22 cellular contexts compared by ENCODE assay signal in the genomic region with DNA sequence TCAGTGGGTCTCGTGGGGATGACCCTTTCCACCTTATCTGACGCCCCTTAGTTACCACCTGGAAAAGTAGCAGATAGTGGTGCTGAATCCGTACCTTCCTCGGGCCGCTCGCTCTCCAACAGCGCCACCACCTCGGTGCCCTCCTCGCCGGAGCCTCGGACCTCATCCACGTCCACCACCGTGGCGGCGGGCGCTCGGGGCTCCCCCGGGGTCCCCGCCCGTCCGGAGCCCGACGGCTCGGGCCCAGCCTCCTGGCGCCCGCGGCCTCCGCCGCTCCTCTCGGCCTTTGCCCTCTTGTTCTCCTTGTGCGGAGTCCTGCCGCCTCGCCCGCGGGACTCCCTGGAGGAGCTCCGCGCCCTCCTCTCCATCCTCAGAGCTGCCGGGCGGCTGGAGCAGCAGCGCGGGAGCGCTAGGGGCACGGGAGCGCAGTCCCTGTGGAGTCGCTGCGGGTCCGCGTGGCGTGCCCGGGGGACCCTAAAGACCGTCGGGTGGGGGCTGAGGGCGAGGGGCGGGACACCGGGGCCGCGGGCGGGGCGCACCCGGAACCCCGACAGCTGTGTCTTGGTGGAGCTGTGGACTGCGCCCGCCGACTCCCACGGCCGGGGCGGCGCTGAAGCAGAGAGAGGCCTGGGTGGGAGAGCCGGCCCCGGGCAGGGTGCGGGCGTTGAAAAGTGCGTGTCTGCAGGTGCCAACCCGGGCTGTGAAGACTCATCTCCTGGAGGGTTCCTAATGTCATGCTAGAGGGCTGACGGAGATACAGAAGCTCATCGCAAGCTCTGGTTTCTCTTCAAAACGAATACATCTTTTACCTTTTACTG. TPM values are rescaled to one million over a fixed set of nuclear protein-coding genes. Genes with fewer than 3 reads are reported as not detected.
DNase-seq lines count a peak whose midpoint lies in the region; ATAC-seq, FAIRE-seq and TF ChIP-seq lines count a peak whose summit lies in the region.
"Had no signal": no experiment of that assay in that cellular context is flagged by ENCODE, and none has a peak within 500 bp of the region (broad histone marks: within the 10 kb centered on the region; RNA-seq: fewer than 3 reads in every experiment).

A gene (minus strand): TSS at position 452 of the 818 bp plus-strand sequence. CDS start 84 bp downstream, at position 368.

- no peak for DNase-seq in activated naive CD8-positive, alpha-beta T cell treated with anti-CD3 and anti-CD28 coated beads for 36 hours
- no peak for DNase-seq in colonic mucosa
- DNase-seq in HepG2 (ENCODE audit: low spot score), result no peak
- DNase-seq in stomach, result no peak
- DNase-seq in anterior cingulate cortex (lab: John Stamatoyannopoulos, UW), result no peak
- no peak for DNase-seq in T-helper 2 cell treated with Interferon-gamma antibody and Interleukin-4, amounts not matched to agents 5 μg/mL and 100 μg/mL, for 36 hours (ENCODE audit: low spot score)
- DNase-seq: activated CD4-positive, alpha-beta T cell treated with anti-CD3 and anti-CD28 coated beads, Interleukin-2, amount 50 U/mL, for 1 hour; DMS79 treated with DMSO at 0.1 percent for 48 hours; effector memory CD8-positive, alpha-beta T cell; gastrocnemius medialis; NCI-H2171; Peyer's patch; stimulated activated CD8-positive, alpha-beta memory T cell treated with anti-CD3 and anti-CD28 coated beads, Interleukin-4, amount 100 ng/mL, for 48 hours; T-helper 17 cell had no signal

- POLR2A ChIA-PET in HepG2 (lab: Yijun Ruan, JAX), result no interaction called here

- no peaks in the 10 kb centered on the region for H3K36me3 Mint-ChIP-seq in activated naive CD8-positive, alpha-beta T cell
- H3K36me3 Mint-ChIP-seq in activated naive CD8-positive, alpha-beta T cell treated with anti-CD3 and anti-CD28 coated beads for 36 hours, result no peaks in the 10 kb centered on the region
- H3K36me3 Mint-ChIP-seq in T-helper 2 cell treated with Interferon-gamma antibody and Interleukin-4, amounts not matched to agents 5 μg/mL and 100 μg/mL, for 36 hours (ENCODE audit: low read depth), result no peaks in the 10 kb centered on the region

- H3K9me3 ChIP-seq in colonic mucosa, result no peaks in the 10 kb centered on the region
- no peaks in the 10 kb centered on the region for H3K9me3 ChIP-seq in HepG2 (ENCODE audit: low read length)
- H3K9me3 ChIP-seq in stomach, result peaks cover 0 to 6% (median 2%) of the 10 kb centered on the region in 4 donors
- H3K9me3 ChIP-seq: gastrocnemius medialis, Peyer's patch had no signal

- peaks cover 4% of the 10 kb centered on the region for H3K4me1 ChIP-seq in colonic mucosa
- no peaks in the 10 kb centered on the region for H3K4me1 ChIP-seq in HepG2 (ENCODE audit: insufficient read depth, low read length)
- H3K4me1 ChIP-seq in stomach, result peaks cover 6 to 12% (median 10%) of the 10 kb centered on the region in 4 donors
- H3K4me1 ChIP-seq: gastrocnemius medialis had no signal

- TF ChIP-seq RAD21 in HepG2 (CRISPR knock-in tag; IDR thresholded peaks at IDR 0.05), result no peak

- TF ChIP-seq CTCF in colonic mucosa (IDR thresholded peaks at IDR 0.05) (no peak), HepG2 (CRISPR knock-in tag; IDR thresholded peaks at IDR 0.05) (no peak), stomach (IDR thresholded peaks at IDR 0.05) (no peak)

- H3K4me1 Mint-ChIP-seq in activated naive CD8-positive, alpha-beta T cell (ENCODE audit: low read depth), result peaks cover 6% of the 10 kb centered on the region
- peaks cover 4% of the 10 kb centered on the region for H3K4me1 Mint-ChIP-seq in activated naive CD8-positive, alpha-beta T cell treated with anti-CD3 and anti-CD28 coated beads for 36 hours
- no peaks in the 10 kb centered on the region for H3K4me1 Mint-ChIP-seq in T-helper 2 cell treated with Interferon-gamma antibody and Interleukin-4, amounts not matched to agents 5 μg/mL and 100 μg/mL, for 36 hours (ENCODE audit: low read depth)

- H3K27me3 Mint-ChIP-seq in activated naive CD8-positive, alpha-beta T cell, result peaks cover 44% of the 10 kb centered on the region
- peaks cover 53% of the 10 kb centered on the region for H3K27me3 Mint-ChIP-seq in activated naive CD8-positive, alpha-beta T cell treated with anti-CD3 and anti-CD28 coated beads for 36 hours
- peaks cover 42% of the 10 kb centered on the region for H3K27me3 Mint-ChIP-seq in T-helper 2 cell treated with Interferon-gamma antibody and Interleukin-4, amounts not matched to agents 5 μg/mL and 100 μg/mL, for 36 hours (ENCODE audit: low read depth)

- TF ChIP-seq POLR2A in HepG2 (IDR thresholded peaks at IDR 0.05; ENCODE audit: insufficient read depth in 1 of 2, low read depth in 2 of 2, low read length in 2 of 2) (no peak), stomach (IDR thresholded peaks at IDR 0.05) (no peak)

- in situ Hi-C loops in HepG2 (cut with HindIII; ENCODE audit: extremely low pct_ligation_motif_present, low pct_unique_long_range_greater_than_20kb), result loop anchor here (25.0 kb wide), 1 partner anchor 313 kb away; no protein-coding TSS in a partner anchor

- H3K4me3 ChIP-seq in colonic mucosa (peak within 1 kb of the TSS; percentile 3), HepG2 (replicated peaks in 1 of 3; ENCODE audit: insufficient read depth in 1 of 3, low read depth in 2 of 3, low read length in 3 of 3) (no peak within 1 kb of the TSS), stomach (peak within 1 kb of the TSS in 3 of 4 donors; percentile 21 to 48 (median 22))
- H3K4me3 ChIP-seq: GM12878 had no signal

- TF ChIP-seq EP300 in HepG2 (IDR thresholded peaks at IDR 0.05; ENCODE audit: low read depth in 2 of 2, low read length in 2 of 2), result no peak
- TF ChIP-seq EP300 in HepG2 (CRISPR knock-in tag; IDR thresholded peaks at IDR 0.05; ENCODE audit: borderline replicate concordance), result no peak
- no peak for TF ChIP-seq EP300 in stomach (IDR thresholded peaks at IDR 0.05)

- no peak within 1 kb of the TSS for H3K9ac ChIP-seq in colonic mucosa (ENCODE audit: low read depth in 2 of 2, low read length in 2 of 2)
- no peak within 1 kb of the TSS for H3K9ac ChIP-seq in HepG2 (ENCODE audit: insufficient read depth, low read depth, low read length)

- H3K27ac ChIP-seq in colonic mucosa, result no peak within 1 kb of the TSS
- no peak within 1 kb of the TSS for H3K27ac ChIP-seq in HepG2 (ENCODE audit: extremely low read length, insufficient read depth, low read length)
- H3K27ac ChIP-seq in stomach, result no peak within 1 kb of the TSS
- H3K27ac ChIP-seq: gastrocnemius medialis, Peyer's patch had no signal

- no peak for FAIRE-seq in HepG2 (lab: Jason Lieb, UNC)
- FAIRE-seq: astrocyte, GM12878 had no signal

- H3K36me3 ChIP-seq in colonic mucosa (no peaks in the 10 kb centered on the region), HepG2 (replicated peaks in 1 of 2; ENCODE audit: control insufficient read depth in 1 of 2, insufficient read depth in 2 of 2, low read length in 2 of 2) (no peaks in the 10 kb centered on the region), stomach (no peaks in the 10 kb centered on the region)
- H3K36me3 ChIP-seq: gastrocnemius medialis, Peyer's patch had no signal

- BruUV-seq in HepG2 (replicated peaks; lab: Mats Ljungman, UMichigan), result no TSS peak

- WGBS in HepG2 (ENCODE audit: low lambda C conversion rate), result 57% methylated on average over 13 of the region's 77 CpGs
- WGBS in stomach, 5 donors, result 4 to 10% (median 7%) methylated on average over 30 to 77 of the region's 77 CpGs

- H3K4me3 Mint-ChIP-seq in activated naive CD8-positive, alpha-beta T cell, result peak within 1 kb of the TSS; percentile 5
- no peak within 1 kb of the TSS for H3K4me3 Mint-ChIP-seq in activated naive CD8-positive, alpha-beta T cell treated with anti-CD3 and anti-CD28 coated beads for 36 hours
- H3K4me3 Mint-ChIP-seq in T-helper 2 cell treated with Interferon-gamma antibody and Interleukin-4, amounts not matched to agents 5 μg/mL and 100 μg/mL, for 36 hours, result no peak within 1 kb of the TSS
- H3K4me3 Mint-ChIP-seq: effector memory CD8-positive, alpha-beta T cell; T-helper 17 cell had no signal

- H3K79me2 ChIP-seq in HepG2 (ENCODE audit: insufficient read depth, low read length), result no peaks in the 10 kb centered on the region

- intact Hi-C loops in colonic mucosa (cut with DNase I) (no loop called here), HepG2 (cut with micrococcal nuclease; ENCODE audit: unreplicated experiment) (no loop called here), stomach (cut with DNase I; ENCODE audit: low total_unique reads) (no loop called here)

- peak; percentile 60 for ATAC-seq in HepG2
- no peak for ATAC-seq in GM21390 (IDR thresholded peaks at IDR 0.05; ENCODE audit: unreplicated experiment)
- ATAC-seq: effector memory CD8-positive, alpha-beta T cell; gastrocnemius medialis; GM12878; T-helper 17 cell had no signal

- CTCF ChIA-PET in HepG2 (lab: Yijun Ruan, JAX; ENCODE audit: low intra/inter-chr PET ratio, low total read pairs), result no interaction called here

- H3K4me2 ChIP-seq in HepG2 (ENCODE audit: low read depth, low read length), result no peak within 1 kb of the TSS

- H3K9me3 Mint-ChIP-seq in activated naive CD8-positive, alpha-beta T cell (ENCODE audit: low read depth), result no peaks in the 10 kb centered on the region
- H3K9me3 Mint-ChIP-seq in activated naive CD8-positive, alpha-beta T cell treated with anti-CD3 and anti-CD28 coated beads for 36 hours, result no peaks in the 10 kb centered on the region
- H3K9me3 Mint-ChIP-seq in T-helper 2 cell treated with Interferon-gamma antibody and Interleukin-4, amounts not matched to agents 5 μg/mL and 100 μg/mL, for 36 hours, result no peaks in the 10 kb centered on the region

- H2AFZ ChIP-seq in HepG2 (ENCODE audit: low read length), result no peak within 1 kb of the TSS

- H3K27ac Mint-ChIP-seq in activated naive CD8-positive, alpha-beta T cell, result no peak within 1 kb of the TSS
- H3K27ac Mint-ChIP-seq in activated naive CD8-positive, alpha-beta T cell treated with anti-CD3 and anti-CD28 coated beads for 36 hours, result no peak within 1 kb of the TSS
- H3K27ac Mint-ChIP-seq in T-helper 2 cell treated with Interferon-gamma antibody and Interleukin-4, amounts not matched to agents 5 μg/mL and 100 μg/mL, for 36 hours, result no peak within 1 kb of the TSS
- H3K27ac Mint-ChIP-seq: activated T-helper 2 cell treated with anti-CD3 and anti-CD28 coated beads, Interferon-gamma antibody, Interleukin-2, Interleukin-4, amounts not matched to agents 10 μg/mL and 5 μg/mL and 100 μg/mL, durations not matched to agents 14 hours and 24 hours and 36 hours; effector memory CD8-positive, alpha-beta T cell; T-helper 17 cell had no signal

- no peaks in the 10 kb centered on the region for H4K20me1 ChIP-seq in HepG2 (ENCODE audit: insufficient read depth, low read length)

- H3K27me3 ChIP-seq in colonic mucosa, result peaks cover 20% of the 10 kb centered on the region
- H3K27me3 ChIP-seq in HepG2 (ENCODE audit: control insufficient read depth in 1 of 2, insufficient read depth in 2 of 2, low read length in 2 of 2), result peaks cover 0 to 27% of the 10 kb centered on the region in 2 experiments; a peak in 3 of 5 replicates
- peaks cover 10 to 70% (median 24%) of the 10 kb centered on the region in 3 donors for H3K27me3 ChIP-seq in stomach

RNA-seq across cellular contexts. Expression of the gene that starts here (rescaled TPM):
- not detected for total RNA-seq in activated naive CD8-positive, alpha-beta T cell treated with anti-CD3 and anti-CD28 coated beads for 36 hours
- total RNA-seq in colonic mucosa (not detected), HepG2 (2016; rRNA removed; fragmentation: Illumina TruSeq; extraction: Trizol) (not detected in 2 replicates), stomach (under 1 TPM in 1 of 5 donors, not detected in 4; 0.55 TPM)
- total RNA-seq in HepG2 (2016; cell fraction: cytosol; rRNA removed; fragmentation: Illumina TruSeq; extraction: Trizol; ENCODE audit: low read depth), result not detected in 2 replicates
- total RNA-seq in HepG2 (2016; cell fraction: insoluble cytoplasmic fraction; rRNA removed; fragmentation: Illumina TruSeq; extraction: Trizol), result not detected in 2 replicates
- not detected in 2 replicates for total RNA-seq in HepG2 (2016; cell fraction: membrane; rRNA removed; fragmentation: Illumina TruSeq; extraction: Trizol)
- total RNA-seq in HepG2 (2016; cell fraction: nucleus; rRNA removed; fragmentation: Illumina TruSeq; extraction: Trizol), result not detected in 2 replicates
- polyA plus RNA-seq in HepG2 (2011; rRNA removed) (not detected in 2 replicates), stomach (not detected)
- polyA plus RNA-seq in HepG2 (2011; cell fraction: cytosol; rRNA removed), result not detected in 2 replicates
- not detected in 2 replicates for polyA plus RNA-seq in HepG2 (2011; cell fraction: nucleus; rRNA removed)
- not detected in 2 replicates for polyA plus RNA-seq in HepG2 (2012)
- not detected in 2 replicates for polyA plus RNA-seq in HepG2 (2016; cell fraction: cytosol; fragmentation: Illumina TruSeq; extraction: Trizol; ENCODE audit: low read depth)
- not detected in 2 replicates for polyA plus RNA-seq in HepG2 (2016; cell fraction: insoluble cytoplasmic fraction; fragmentation: Illumina TruSeq; extraction: Trizol; ENCODE audit: low read depth)
- not detected in 2 replicates for polyA plus RNA-seq in HepG2 (2016; cell fraction: membrane; fragmentation: Illumina TruSeq; extraction: Trizol; ENCODE audit: low read depth)
- not detected in 2 replicates for polyA plus RNA-seq in HepG2 (2016; cell fraction: nucleus; fragmentation: Illumina TruSeq; extraction: Trizol; ENCODE audit: insufficient read depth, low read depth)
- polyA minus RNA-seq in HepG2 (2011; rRNA and poly(A)+ RNA removed; ENCODE audit: low replicate concordance), result not detected in 2 replicates
- not detected in 2 replicates for polyA minus RNA-seq in HepG2 (2011; cell fraction: cytosol; rRNA and poly(A)+ RNA removed)
- polyA minus RNA-seq in HepG2 (2011; cell fraction: nucleus; rRNA and poly(A)+ RNA removed), result not detected in 2 replicates
- total RNA-seq: activated T-helper 2 cell treated with anti-CD3 and anti-CD28 coated beads, Interferon-gamma antibody, Interleukin-2, Interleukin-4, amounts not matched to agents 10 μg/mL and 5 μg/mL and 100 μg/mL, durations not matched to agents 14 hours and 24 hours and 36 hours; astrocyte; gastrocnemius medialis; GM12878; lower leg skin; M059J; Peyer's patch; T-helper 17 cell had no signal
- polyA plus RNA-seq: AG04450, GM12878 had no signal

Comparison
In these comparisons a context has a peak if more than half of its experiments do, and no peak if none do; other contexts are left out.
1. Peak in ATAC-seq in HepG2; RNA of the gene not detected or under 1 TPM.
2. H3K4me3 ChIP-seq: peak in colonic mucosa (single experiment) and stomach (3 of 4); none in HepG2 (0 of 3).